Comparison of ENCODE assay signal across 1 cellular context in the genomic region with DNA sequence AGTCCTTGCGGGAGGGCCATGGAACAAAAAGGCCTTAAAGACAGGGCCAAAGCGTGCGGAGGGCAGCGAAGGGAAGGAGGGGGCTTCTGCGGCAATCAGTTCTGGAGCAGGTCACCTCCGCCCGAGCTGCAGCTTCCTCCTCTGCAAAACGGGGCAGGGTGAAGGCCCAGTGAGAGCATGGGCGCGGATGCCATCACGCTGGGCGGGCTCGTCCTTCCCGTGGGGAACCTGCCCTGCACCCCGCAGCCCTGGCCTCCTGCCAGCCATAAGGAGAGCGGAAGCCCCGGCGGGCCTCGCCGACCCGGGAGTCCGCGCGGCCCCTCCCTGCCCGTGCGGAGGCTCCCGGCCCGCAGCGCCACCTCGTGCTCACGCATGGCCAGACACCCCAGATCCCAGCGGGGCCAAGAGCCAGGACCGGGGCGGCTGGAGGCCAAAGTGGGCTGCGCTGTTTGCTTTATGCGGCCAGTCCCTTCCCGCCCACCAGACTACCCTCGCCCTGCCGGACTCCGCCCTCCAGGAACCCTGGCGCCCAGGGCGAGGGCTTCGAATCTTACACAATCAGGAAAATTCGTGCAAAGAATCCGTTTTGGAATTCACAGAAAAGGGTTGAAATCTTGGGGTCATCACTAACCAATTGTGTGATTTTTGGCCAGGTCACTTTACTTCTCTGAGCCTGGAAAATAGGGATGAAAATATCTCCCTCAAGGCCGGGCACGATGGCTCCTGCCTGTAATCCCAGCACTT.
TF ChIP-seq lines count a peak whose summit lies in the region.

No MANE protein-coding gene starts in this region.

TF ChIP-seq in HEK293, 187 proteins besides CTCF, POLR2A, EP300 and RAD21 (continued from another document):
- TF ChIP-seq ZIC2 (tag by site-specific recombination; IDR thresholded peaks at IDR 0.05) = peak; percentile 95
- TF ChIP-seq ZNF350 (tag by site-specific recombination; IDR thresholded peaks at IDR 0.05) = no peak
- no peak for TF ChIP-seq ZNF707 (tag by site-specific recombination; IDR thresholded peaks at IDR 0.05)
- no peak for TF ChIP-seq ZNF555 (tag by site-specific recombination; conservative IDR thresholded peaks at IDR 0.05)
- no peak for TF ChIP-seq MZF1 (tag by site-specific recombination; IDR thresholded peaks at IDR 0.05; ENCODE audit: borderline replicate concordance)
- TF ChIP-seq TSHZ1 (tag by site-specific recombination; IDR thresholded peaks at IDR 0.05; ENCODE audit: borderline replicate concordance) = no peak
- peak; percentile 52 for TF ChIP-seq KLF1 (tag by site-specific recombination; IDR thresholded peaks at IDR 0.05)
- peak; percentile 79 for TF ChIP-seq GLIS2 (tag by site-specific recombination; IDR thresholded peaks at IDR 0.05)
- TF ChIP-seq SALL2 (tag by site-specific recombination; IDR thresholded peaks at IDR 0.05; ENCODE audit: borderline replicate concordance) = no peak
- TF ChIP-seq, protein P1, sequence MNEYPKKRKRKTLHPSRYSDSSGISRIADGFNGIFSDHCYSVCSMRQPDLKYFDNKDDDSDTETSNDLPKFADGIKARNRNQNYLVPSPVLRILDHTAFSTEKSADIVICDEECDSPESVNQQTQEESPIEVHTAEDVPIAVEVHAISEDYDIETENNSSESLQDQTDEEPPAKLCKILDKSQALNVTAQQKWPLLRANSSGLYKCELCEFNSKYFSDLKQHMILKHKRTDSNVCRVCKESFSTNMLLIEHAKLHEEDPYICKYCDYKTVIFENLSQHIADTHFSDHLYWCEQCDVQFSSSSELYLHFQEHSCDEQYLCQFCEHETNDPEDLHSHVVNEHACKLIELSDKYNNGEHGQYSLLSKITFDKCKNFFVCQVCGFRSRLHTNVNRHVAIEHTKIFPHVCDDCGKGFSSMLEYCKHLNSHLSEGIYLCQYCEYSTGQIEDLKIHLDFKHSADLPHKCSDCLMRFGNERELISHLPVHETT (tag by site-specific recombination; IDR thresholded peaks at IDR 0.05) = no peak
- TF ChIP-seq ZNF146 (tag by site-specific recombination; IDR thresholded peaks at IDR 0.05) = no peak
- no peak for TF ChIP-seq ZNF341 (tag by site-specific recombination; IDR thresholded peaks at IDR 0.05; ENCODE audit: low read depth)
- TF ChIP-seq ZNF274 (IDR thresholded peaks at IDR 0.05; ENCODE audit: low read length) = no peak
- no peak for TF ChIP-seq ZNF274 (tag by site-specific recombination; IDR thresholded peaks at IDR 0.05; ENCODE audit: borderline replicate concordance)
- no peak for TF ChIP-seq ZNF398 (tag by site-specific recombination; IDR thresholded peaks at IDR 0.05)
- TF ChIP-seq, protein P2, sequence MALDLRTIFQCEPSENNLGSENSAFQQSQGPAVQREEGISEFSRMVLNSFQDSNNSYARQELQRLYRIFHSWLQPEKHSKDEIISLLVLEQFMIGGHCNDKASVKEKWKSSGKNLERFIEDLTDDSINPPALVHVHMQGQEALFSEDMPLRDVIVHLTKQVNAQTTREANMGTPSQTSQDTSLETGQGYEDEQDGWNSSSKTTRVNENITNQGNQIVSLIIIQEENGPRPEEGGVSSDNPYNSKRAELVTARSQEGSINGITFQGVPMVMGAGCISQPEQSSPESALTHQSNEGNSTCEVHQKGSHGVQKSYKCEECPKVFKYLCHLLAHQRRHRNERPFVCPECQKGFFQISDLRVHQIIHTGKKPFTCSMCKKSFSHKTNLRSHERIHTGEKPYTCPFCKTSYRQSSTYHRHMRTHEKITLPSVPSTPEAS (tag by site-specific recombination; IDR thresholded peaks at IDR 0.05) = no peak
- no peak for TF ChIP-seq HOXD13 (CRISPR knock-in tag; IDR thresholded peaks at IDR 0.05; ENCODE audit: borderline replicate concordance)
- peak; percentile 78 for TF ChIP-seq KLF17 (tag by site-specific recombination; IDR thresholded peaks at IDR 0.05)
- TF ChIP-seq, protein P3, sequence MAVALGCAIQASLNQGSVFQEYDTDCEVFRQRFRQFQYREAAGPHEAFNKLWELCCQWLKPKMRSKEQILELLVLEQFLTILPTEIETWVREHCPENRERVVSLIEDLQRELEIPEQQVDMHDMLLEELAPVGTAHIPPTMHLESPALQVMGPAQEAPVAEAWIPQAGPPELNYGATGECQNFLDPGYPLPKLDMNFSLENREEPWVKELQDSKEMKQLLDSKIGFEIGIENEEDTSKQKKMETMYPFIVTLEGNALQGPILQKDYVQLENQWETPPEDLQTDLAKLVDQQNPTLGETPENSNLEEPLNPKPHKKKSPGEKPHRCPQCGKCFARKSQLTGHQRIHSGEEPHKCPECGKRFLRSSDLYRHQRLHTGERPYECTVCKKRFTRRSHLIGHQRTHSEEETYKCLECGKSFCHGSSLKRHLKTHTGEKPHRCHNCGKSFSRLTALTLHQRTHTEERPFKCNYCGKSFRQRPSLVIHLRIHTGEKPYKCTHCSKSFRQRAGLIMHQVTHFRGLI (tag by site-specific recombination; IDR thresholded peaks at IDR 0.05) = no peak
- peak; percentile 98 for TF ChIP-seq ZNF2 (tag by site-specific recombination; IDR thresholded peaks at IDR 0.05)
- no peak for TF ChIP-seq ZNF677 (tag by site-specific recombination; IDR thresholded peaks at IDR 0.05)
- TF ChIP-seq KLF16 (tag by site-specific recombination; IDR thresholded peaks at IDR 0.05) = no peak
- TF ChIP-seq ZNF768 (tag by site-specific recombination; IDR thresholded peaks at IDR 0.05) = no peak
- TF ChIP-seq ZXDB (tag by site-specific recombination; IDR thresholded peaks at IDR 0.05) = 0 out of 2 replicates have a peak, but pooled peaks have one; percentile 18
- TF ChIP-seq ZNF335 (tag by site-specific recombination; conservative IDR thresholded peaks at IDR 0.05) = peak; percentile 53
- no peak for TF ChIP-seq ZNF48 (tag by site-specific recombination; IDR thresholded peaks at IDR 0.05)
- TF ChIP-seq ZNF280C (tag by site-specific recombination; IDR thresholded peaks at IDR 0.05) = no peak
- TF ChIP-seq ZNF391 (tag by site-specific recombination; IDR thresholded peaks at IDR 0.05; ENCODE audit: borderline replicate concordance, low read depth) = no peak
- TF ChIP-seq ZNF664 (tag by site-specific recombination; IDR thresholded peaks at IDR 0.05) = no peak
- TF ChIP-seq ZSCAN30 (tag by site-specific recombination; IDR thresholded peaks at IDR 0.05) = 0 out of 2 replicates have a peak, but pooled peaks have one; percentile 17
- TF ChIP-seq KLF8 (tag by site-specific recombination; IDR thresholded peaks at IDR 0.05) = peak; percentile 22; the same call in 1 of the 2 replicates
- 0 out of 2 replicates have a peak, but pooled peaks have one; percentile 69 for TF ChIP-seq ZNF561 (tag by site-specific recombination; IDR thresholded peaks at IDR 0.05; ENCODE audit: borderline replicate concordance)
- TF ChIP-seq ZSCAN16 (tag by site-specific recombination; IDR thresholded peaks at IDR 0.05) = no peak
- TF ChIP-seq YY1 (tag by site-specific recombination; IDR thresholded peaks at IDR 0.05) = 0 out of 2 replicates have a peak, but pooled peaks have one; percentile 21
- TF ChIP-seq ZNF654 (tag by site-specific recombination; IDR thresholded peaks at IDR 0.05; ENCODE audit: low read depth) = peak; percentile 31
- TF ChIP-seq ZNF423 (tag by site-specific recombination; IDR thresholded peaks at IDR 0.05) = peak; percentile 85
- no peak for TF ChIP-seq ZNF76 (tag by site-specific recombination; IDR thresholded peaks at IDR 0.05; ENCODE audit: borderline replicate concordance, low read depth)
- TF ChIP-seq, protein P4, sequence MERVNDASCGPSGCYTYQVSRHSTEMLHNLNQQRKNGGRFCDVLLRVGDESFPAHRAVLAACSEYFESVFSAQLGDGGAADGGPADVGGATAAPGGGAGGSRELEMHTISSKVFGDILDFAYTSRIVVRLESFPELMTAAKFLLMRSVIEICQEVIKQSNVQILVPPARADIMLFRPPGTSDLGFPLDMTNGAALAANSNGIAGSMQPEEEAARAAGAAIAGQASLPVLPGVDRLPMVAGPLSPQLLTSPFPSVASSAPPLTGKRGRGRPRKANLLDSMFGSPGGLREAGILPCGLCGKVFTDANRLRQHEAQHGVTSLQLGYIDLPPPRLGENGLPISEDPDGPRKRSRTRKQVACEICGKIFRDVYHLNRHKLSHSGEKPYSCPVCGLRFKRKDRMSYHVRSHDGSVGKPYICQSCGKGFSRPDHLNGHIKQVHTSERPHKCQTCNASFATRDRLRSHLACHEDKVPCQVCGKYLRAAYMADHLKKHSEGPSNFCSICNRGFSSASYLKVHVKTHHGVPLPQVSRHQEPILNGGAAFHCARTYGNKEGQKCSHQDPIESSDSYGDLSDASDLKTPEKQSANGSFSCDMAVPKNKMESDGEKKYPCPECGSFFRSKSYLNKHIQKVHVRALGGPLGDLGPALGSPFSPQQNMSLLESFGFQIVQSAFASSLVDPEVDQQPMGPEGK (tag by site-specific recombination; IDR thresholded peaks at IDR 0.05) = peak; percentile 70
- TF ChIP-seq ZBTB20 (tag by site-specific recombination; IDR thresholded peaks at IDR 0.05) = 0 out of 2 replicates have a peak, but pooled peaks have one; percentile 17
- peak; percentile 33; the same call in 1 of the 2 replicates for TF ChIP-seq OSR2 (tag by site-specific recombination; IDR thresholded peaks at IDR 0.05)
